In genomic region chr2:32010670-32011565, GRCh38 we compare ENCODE assay signal across 8 cellular contexts. TPM values are rescaled to one million over a fixed set of nuclear protein-coding genes. Genes with fewer than 3 reads are reported as not detected.
DNase-seq lines count a peak whose midpoint lies in the region; ATAC-seq and TF ChIP-seq lines count a peak whose summit lies in the region.

Gene MEMO1 (minus strand): TSS chr2:32011008. CDS start chr2:32010247, 761 bp downstream.

- peak within 1 kb of the TSS; percentile 96 for H3K27ac Mint-ChIP-seq in type B pancreatic cell

- H3K9me3 Mint-ChIP-seq in type B pancreatic cell, result peaks cover 2% of the 10 kb centered on the region

- H3K4me1 ChIP-seq in adrenal gland (replicated peaks in 1 of 2) (peaks cover 6 to 26% of the 10 kb centered on the region in 2 donors), heart right ventricle (peaks cover 0 to 45% (median 28%) of the 10 kb centered on the region in 9 donors)

- H3K27me3 ChIP-seq in adrenal gland (no peaks in the 10 kb centered on the region), heart right ventricle (no peaks in the 10 kb centered on the region)

- intact Hi-C loops in adrenal gland (cut with DNase I) (no loop called here), heart right ventricle (cut with DNase I) (loop anchor here in 5 of 10 donors (1.0 to 10.0 kb wide), 5 partner anchors 28 to 88 kb away; partner anchors contain the start of genes SPAST (in 5 of the 5) and DPY30 (in 1 of the 5)), posterior cingulate gyrus (cut with DNase I) (loop anchor here (1.0 kb wide), 2 partner anchors 28 to 52 kb away; partner anchors contain the start of genes DPY30 and SPAST)

- peaks cover 11% of the 10 kb centered on the region for H3K36me3 Mint-ChIP-seq in type B pancreatic cell

- peak within 1 kb of the TSS; percentile 65 to 92 (median 74) for H3K4me3 ChIP-seq in adrenal gland
- peak within 1 kb of the TSS; percentile 67 to 97 (median 87) for H3K4me3 ChIP-seq in heart right ventricle

- peak in 1 of 6 experiments; percentile 33 for TF ChIP-seq CTCF in adrenal gland (IDR thresholded peaks at IDR 0.05)
- TF ChIP-seq CTCF in heart right ventricle (IDR thresholded peaks at IDR 0.05), result peak in 1 of 9 donors; percentile 12
- TF ChIP-seq CTCF in type B pancreatic cell (conservative IDR thresholded peaks at IDR 0.05), result no peak

- ATAC-seq in HG02884 (IDR thresholded peaks at IDR 0.05; ENCODE audit: unreplicated experiment), result peak; percentile 49
- ATAC-seq in heart right ventricle, result peak; percentile 89 to 95 (median 94)

- H3K27me3 Mint-ChIP-seq in type B pancreatic cell, result no peaks in the 10 kb centered on the region

- no peaks in the 10 kb centered on the region for H3K36me3 ChIP-seq in adrenal gland (replicated peaks in 1 of 2)
- peaks cover 0 to 24% (median 0%) of the 10 kb centered on the region in 9 donors for H3K36me3 ChIP-seq in heart right ventricle

- H3K27ac ChIP-seq in adrenal gland (peak within 1 kb of the TSS; percentile 82 to 98 (median 91)), heart right ventricle (peak within 1 kb of the TSS; percentile 90 to 98 (median 96))

- 1 to 9% (median 3%) methylated on average over 6 to 54 of the region's 58 CpGs for WGBS in adrenal gland, 4 donors
- 1 to 3% methylated on average over 51 to 58 of the region's 58 CpGs for WGBS in heart right ventricle, 2 donors

- peak within 1 kb of the TSS; percentile 95 for H3K4me3 Mint-ChIP-seq in type B pancreatic cell

- TF ChIP-seq POLR2A in GM15510 (IDR thresholded peaks at IDR 0.05; ENCODE audit: borderline replicate concordance, extremely low read depth, insufficient read length) (peak; percentile 89), adrenal gland (IDR thresholded peaks at IDR 0.05) (peak; percentile 76 to 93)

- H3K9me3 ChIP-seq in adrenal gland (replicated peaks in 1 of 3) (no peaks in the 10 kb centered on the region), heart right ventricle (no peaks in the 10 kb centered on the region)

- H3K4me1 Mint-ChIP-seq in type B pancreatic cell (ENCODE audit: unreplicated experiment), result peaks cover 25% of the 10 kb centered on the region

- DNase-seq in NCI-H146 treated with DMSO at 0.1 percent for 48 hours (lab: John Stamatoyannopoulos, UW; ENCODE audit: unreplicated experiment) (peak; percentile 90), T-helper 1 cell (peak; percentile 70 to 95 (median 82)), adrenal gland (peak; percentile 94 to 97 (median 96)), heart right ventricle (peak; percentile 93 to 95), posterior cingulate gyrus (peak; percentile 85 to 98 (median 91)), type B pancreatic cell (ENCODE audit: extremely low spot score, unreplicated experiment) (peak; percentile 92)

RNA-seq across cellular contexts. Expression of gene MEMO1, which starts in this region (rescaled TPM):
- total RNA-seq in adrenal gland (10 to 100 TPM; 22.7 to 64.3 (median 41.2) TPM), heart right ventricle (10 to 100 TPM; 43.6 to 67.3 (median 54.1) TPM), type B pancreatic cell (ENCODE audit: low replicate concordance) (45.0 and 48.5 TPM in 2 replicates)
- polyA plus RNA-seq in adrenal gland (10 to 100 TPM; 43.2 to 51.9 (median 43.3) TPM), heart right ventricle (10 to 100 TPM; 47.7 to 73.9 TPM)

Comparison
In these comparisons a context has a peak if more than half of its experiments do, and no peak if none do; other contexts are left out.
1. Peak in every context shown above with its lines: DNase-seq, ATAC-seq, H3K4me3 ChIP-seq and H3K27ac ChIP-seq.